In the genomic region with DNA sequence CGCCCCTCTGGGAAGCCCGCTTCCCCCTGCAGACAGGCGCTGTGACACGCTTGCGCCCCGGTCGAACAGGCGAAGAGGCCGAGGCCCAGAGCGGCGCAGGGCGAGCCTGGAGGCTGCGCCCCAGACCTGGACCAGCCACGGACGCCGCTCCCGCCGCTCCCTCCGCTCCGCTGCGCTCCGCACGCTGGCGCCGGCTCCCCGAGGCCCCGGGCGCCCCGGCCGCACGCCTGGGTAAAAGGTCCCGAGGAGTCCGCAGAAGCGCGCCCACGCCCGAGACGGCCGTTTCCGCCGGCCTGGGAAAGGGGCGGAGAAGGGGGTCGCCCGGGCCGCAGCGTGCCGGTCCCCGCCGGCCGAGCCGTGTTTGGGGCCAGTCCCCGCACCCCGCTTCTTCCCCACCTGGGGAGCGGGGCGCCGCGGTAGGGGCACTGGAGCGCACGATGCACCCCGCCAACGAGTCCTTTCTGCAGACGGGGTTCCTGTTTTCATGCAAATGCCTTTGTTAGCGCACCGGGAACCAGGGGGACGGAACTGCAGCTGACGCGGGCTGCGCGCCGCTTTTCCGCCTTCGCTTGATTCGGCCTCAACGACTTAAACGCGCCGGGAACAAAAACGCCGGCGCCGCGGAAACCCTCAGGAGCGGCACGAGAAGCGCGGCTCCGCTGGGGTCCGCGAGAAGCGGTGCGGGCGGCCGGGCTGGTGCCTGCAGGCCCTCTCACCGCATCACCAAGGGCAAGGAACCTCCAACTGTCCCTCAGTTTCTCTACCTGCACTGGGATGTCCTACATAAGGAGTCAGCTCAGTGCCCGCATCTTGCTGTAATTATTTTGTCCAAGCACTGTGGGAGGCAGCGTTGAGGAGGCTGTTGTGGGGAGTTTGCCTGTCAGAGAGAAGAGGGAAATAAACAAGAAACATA, we compare ENCODE assay signal across 1 cellular context.
TF ChIP-seq lines count a peak whose summit lies in the region.

No MANE protein-coding gene starts in this region.

TF ChIP-seq in liver, 16 proteins besides CTCF, POLR2A, EP300 and RAD21 (continued from another document):
- TF ChIP-seq REST (IDR thresholded peaks at IDR 0.05), result no peak
TF ChIP-seq in liver: peak in this region for 0.
